Comparison of ENCODE assay signal across 22 cellular contexts in genomic region chr4:128267745-128268144, GRCh38.
"Had no signal": no experiment of that assay in that cellular context is flagged by ENCODE, and none has a peak within 500 bp of the region (broad histone marks: within the 10 kb centered on the region; RNA-seq: fewer than 3 reads in every experiment).

No MANE protein-coding gene starts in this region.

- FAIRE-seq: endothelial cell of umbilical vein had no signal

- H3K9me3 ChIP-seq: colonic mucosa, uterus had no signal

- DNase-seq: colonic mucosa; dermis blood vessel endothelial cell; effector CD4-positive, alpha-beta T cell; endodermal cell; erythroblast; foreskin melanocyte; head of caudate nucleus; hippocampal formation; occipital lobe; spleen; stimulated activated CD4-positive, alpha-beta T cell treated with anti-CD3 and anti-CD28 coated beads, Interleukin-15, amount 100 ng/mL, for 24 hours; stimulated activated CD4-positive, alpha-beta T cell treated with anti-CD3 and anti-CD28 coated beads, Interleukin-1b, Interleukin-23, amount 100 ng/mL, for 48 hours; stimulated activated CD4-positive, alpha-beta T cell treated with anti-CD3 and anti-CD28 coated beads, Interleukin-4, amount 100 ng/mL, for 24 hours; tibial artery; upper lobe of left lung; uterus had no signal

- H3K27ac ChIP-seq: colonic mucosa, spleen, tibial artery, upper lobe of left lung, uterus had no signal

- H3K4me3 ChIP-seq: colonic mucosa, spleen, tibial artery, upper lobe of left lung, uterus had no signal

- H3K36me3 ChIP-seq: uterus had no signal

- H3K27me3 ChIP-seq: colonic mucosa, spleen, tibial artery, upper lobe of left lung, uterus had no signal

- H3K27ac Mint-ChIP-seq: endodermal cell; mesothelial cell of epicardium; natural killer cell treated with Interleukin-12 subunit alpha and Interleukin-12 subunit beta and Interleukin-15 and Interleukin-18, amount 100 ng/mL, for 72 hours; stimulated activated memory B cell treated with anti-CD40 and anti-IgM and Interleukin-4, amounts not matched to agents 10 μg/mL and 1 μg/mL and 100 μg/mL, for 72 hours; stimulated activated naive CD8-positive, alpha-beta T cell treated with anti-CD3 and anti-CD28 coated beads, Interleukin-15, Interleukin-2, amounts not matched to agents 100 ng/mL and 50 ng/mL, for 24 hours had no signal

- H3K27me3 Mint-ChIP-seq: stimulated activated memory B cell treated with anti-CD40 and anti-IgM and Interleukin-4, amounts not matched to agents 10 μg/mL and 1 μg/mL and 100 μg/mL, for 72 hours; stimulated activated naive CD8-positive, alpha-beta T cell treated with anti-CD3 and anti-CD28 coated beads, Interleukin-15, Interleukin-2, amounts not matched to agents 100 ng/mL and 50 ng/mL, for 24 hours had no signal

- H3K4me3 Mint-ChIP-seq: endodermal cell; mesothelial cell of epicardium; natural killer cell treated with Interleukin-12 subunit alpha and Interleukin-12 subunit beta and Interleukin-15 and Interleukin-18, amount 100 ng/mL, for 72 hours; stimulated activated memory B cell treated with anti-CD40 and anti-IgM and Interleukin-4, amounts not matched to agents 10 μg/mL and 1 μg/mL and 100 μg/mL, for 72 hours; stimulated activated naive CD8-positive, alpha-beta T cell treated with anti-CD3 and anti-CD28 coated beads, Interleukin-15, Interleukin-2, amounts not matched to agents 100 ng/mL and 50 ng/mL, for 24 hours had no signal

- H3K4me1 Mint-ChIP-seq: endodermal cell; mesothelial cell of epicardium; stimulated activated memory B cell treated with anti-CD40 and anti-IgM and Interleukin-4, amounts not matched to agents 10 μg/mL and 1 μg/mL and 100 μg/mL, for 72 hours had no signal

- H3K4me1 ChIP-seq: colonic mucosa, spleen, tibial artery, upper lobe of left lung, uterus had no signal

- ATAC-seq: natural killer cell treated with Interleukin-12 subunit alpha and Interleukin-12 subunit beta and Interleukin-15 and Interleukin-18, amount 100 ng/mL, for 72 hours; sciatic nerve; stimulated activated memory B cell treated with anti-CD40 and anti-IgM and Interleukin-4, amounts not matched to agents 10 μg/mL and 1 μg/mL and 100 μg/mL, for 72 hours had no signal
